18 cellular contexts compared by ENCODE assay signal in the genomic region with DNA sequence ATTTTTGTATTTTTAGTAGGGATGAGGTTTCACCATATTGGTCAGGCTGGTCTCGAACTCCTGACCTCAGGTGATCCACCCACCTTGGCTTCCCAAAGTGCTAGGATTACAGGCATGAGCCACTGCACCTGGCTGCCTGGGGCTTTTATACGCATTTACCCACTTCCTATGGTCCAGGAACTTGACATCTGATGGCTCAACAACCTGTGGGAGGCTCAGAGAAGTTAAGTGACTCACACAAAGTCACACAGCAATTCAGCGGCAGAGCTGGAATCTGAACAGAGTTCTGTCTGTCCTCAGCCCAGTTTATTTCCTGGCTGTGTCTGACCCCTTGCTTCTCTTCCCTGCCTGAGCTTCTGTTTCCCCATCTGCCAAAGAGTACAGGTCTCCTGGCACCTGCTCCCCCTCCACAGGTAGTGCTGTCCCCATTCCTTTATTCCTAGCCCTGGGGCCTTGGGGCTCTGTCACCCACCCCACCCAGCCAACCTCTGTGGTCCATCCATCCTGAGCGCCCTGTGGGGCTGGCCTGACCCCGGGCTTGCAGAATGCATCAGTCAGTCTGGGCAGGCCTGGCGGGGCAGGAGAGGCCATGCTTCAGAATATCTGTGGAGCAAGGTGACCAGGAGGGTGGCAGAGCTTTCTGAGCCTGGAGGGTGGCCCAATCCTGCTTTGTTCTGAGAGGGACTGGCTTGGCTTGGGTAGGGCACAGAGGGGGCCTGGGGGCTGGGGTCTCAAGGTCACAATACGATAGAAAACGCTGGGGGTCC. TPM values are rescaled to one million over a fixed set of nuclear protein-coding genes. Genes with fewer than 3 reads are reported as not detected.
DNase-seq lines count a peak whose midpoint lies in the region; FAIRE-seq and TF ChIP-seq lines count a peak whose summit lies in the region.
"Had no signal": no experiment of that assay in that cellular context is flagged by ENCODE, and none has a peak within 500 bp of the region (broad histone marks: within the 10 kb centered on the region; RNA-seq: fewer than 3 reads in every experiment).

No MANE protein-coding gene starts in this region.

- H3K27ac ChIP-seq in HEK293 (ENCODE audit: extremely low read depth, low read depth, low read length) = no peak overlapping the region
- H3K27ac ChIP-seq in kidney (ENCODE audit: low read depth in 2 of 2, low read length in 2 of 2) = no peak overlapping the region
- H3K27ac ChIP-seq in adrenal gland = no peak overlapping the region
- H3K27ac ChIP-seq: BLaER1 treated with 17β-estradiol and CSF1 and Interleukin-3, amounts not matched to agents 10 nM and 100 nM had no signal

- H3K36me3 Mint-ChIP-seq in activated CD4-positive, alpha-beta T cell treated with anti-CD3 and anti-CD28 coated beads, Interleukin-2, amount 10 ng/mL, durations not matched to agents 24 days and 14 days (ENCODE audit: low read depth) = no peaks in the 10 kb centered on the region
- H3K36me3 Mint-ChIP-seq in activated naive CD4-positive, alpha-beta T cell treated with anti-CD3 and anti-CD28 coated beads, Interleukin-2, amount 50 U/mL, for 24 hours = no peaks in the 10 kb centered on the region
- H3K36me3 Mint-ChIP-seq: CD8-positive, alpha-beta T cell had no signal

- no peak for TF ChIP-seq CTCF in HEK293 (tag by site-specific recombination; IDR thresholded peaks at IDR 0.05)
- TF ChIP-seq CTCF in kidney (IDR thresholded peaks at IDR 0.05; ENCODE audit: borderline replicate concordance, extremely low read depth, insufficient read depth) = no peak
- no peak for TF ChIP-seq CTCF in adrenal gland (IDR thresholded peaks at IDR 0.05)

- H3K4me3 ChIP-seq in HEK293 (ENCODE audit: low read depth, low read length) (no peak overlapping the region), kidney (ENCODE audit: low read length in 2 of 2) (no peak overlapping the region), adrenal gland (no peak overlapping the region)
- H3K4me3 ChIP-seq: BLaER1 treated with 17β-estradiol and CSF1 and Interleukin-3, amounts not matched to agents 10 nM and 100 nM; GM12878 had no signal

- H3K4me1 Mint-ChIP-seq in activated CD4-positive, alpha-beta T cell treated with anti-CD3 and anti-CD28 coated beads, Interleukin-2, amount 10 ng/mL, durations not matched to agents 24 days and 14 days = peaks cover 10% of the 10 kb centered on the region
- H3K4me1 Mint-ChIP-seq in activated naive CD4-positive, alpha-beta T cell treated with anti-CD3 and anti-CD28 coated beads, Interleukin-2, amount 50 U/mL, for 24 hours = peaks cover 19% of the 10 kb centered on the region

- no peaks in the 10 kb centered on the region for H3K9me3 Mint-ChIP-seq in activated CD4-positive, alpha-beta T cell treated with anti-CD3 and anti-CD28 coated beads, Interleukin-2, amount 10 ng/mL, durations not matched to agents 24 days and 14 days
- no peaks in the 10 kb centered on the region for H3K9me3 Mint-ChIP-seq in activated naive CD4-positive, alpha-beta T cell treated with anti-CD3 and anti-CD28 coated beads, Interleukin-2, amount 50 U/mL, for 24 hours
- H3K9me3 Mint-ChIP-seq: CD8-positive, alpha-beta T cell; H9 had no signal

- FAIRE-seq in kidney (lab: Jason Lieb, UNC) = no peak
- FAIRE-seq: GM12878 had no signal

- intact Hi-C loops in activated CD4-positive, alpha-beta T cell treated with anti-CD3 and anti-CD28 coated beads, Interleukin-2, amount 10 ng/mL, durations not matched to agents 24 days and 14 days (cut with micrococcal nuclease) = loop anchor here (5.0 to 10.0 kb wide), 2 partner anchors 321 to 404 kb away; no protein-coding TSS in a partner anchor
- intact Hi-C loops in kidney (cut with DNase I) = no loop called here
- intact Hi-C loops in adrenal gland (cut with DNase I) = loop anchor here in 1 of 2 donors (5.0 kb wide), 1 partner anchor 401 kb away; no protein-coding TSS in a partner anchor

- no peak overlapping the region for H3K27ac Mint-ChIP-seq in activated CD4-positive, alpha-beta T cell treated with anti-CD3 and anti-CD28 coated beads, Interleukin-2, amount 10 ng/mL, durations not matched to agents 24 days and 14 days
- peak overlapping the region; percentile 25 for H3K27ac Mint-ChIP-seq in activated naive CD4-positive, alpha-beta T cell treated with anti-CD3 and anti-CD28 coated beads, Interleukin-2, amount 50 U/mL, for 24 hours
- H3K27ac Mint-ChIP-seq: B cell; CD8-positive, alpha-beta T cell; H9 had no signal

- peak; percentile 21 for DNase-seq in activated CD4-positive, alpha-beta T cell treated with anti-CD3 and anti-CD28 coated beads for 48 hours
- no peak for DNase-seq in activated CD4-positive, alpha-beta T cell treated with anti-CD3 and anti-CD28 coated beads, Interleukin-2, amount 10 ng/mL, durations not matched to agents 24 days and 14 days
- DNase-seq in activated naive CD4-positive, alpha-beta T cell treated with anti-CD3 and anti-CD28 coated beads, Interleukin-2, amount 50 U/mL, for 16 hours = no peak
- DNase-seq in kidney (peak; percentile 48), adrenal gland (no peak), DMS79 (lab: John Stamatoyannopoulos, UW) (no peak)
- DNase-seq: 8988T; Calu3; CD8-positive, alpha-beta T cell; DND-41; EL; GOT3; H9 had no signal

- H3K9ac ChIP-seq in kidney (ENCODE audit: low read length in 2 of 2) = no peak overlapping the region
- H3K9ac ChIP-seq: BLaER1 treated with 17β-estradiol and CSF1 and Interleukin-3, amounts not matched to agents 10 nM and 100 nM had no signal

- H3K9me3 ChIP-seq in HEK293 (ENCODE audit: control insufficient read depth, insufficient read depth, low read depth, low read length) (no peaks in the 10 kb centered on the region), kidney (ENCODE audit: control insufficient read depth in 1 of 2, low read length in 2 of 2) (no peaks in the 10 kb centered on the region), adrenal gland (replicated peaks in 1 of 3) (no peaks in the 10 kb centered on the region)
- H3K9me3 ChIP-seq: BLaER1 treated with 17β-estradiol and CSF1 and Interleukin-3, amounts not matched to agents 10 nM and 100 nM had no signal

- H3K4me3 Mint-ChIP-seq in activated CD4-positive, alpha-beta T cell treated with anti-CD3 and anti-CD28 coated beads, Interleukin-2, amount 10 ng/mL, durations not matched to agents 24 days and 14 days = no peak overlapping the region
- no peak overlapping the region for H3K4me3 Mint-ChIP-seq in activated naive CD4-positive, alpha-beta T cell treated with anti-CD3 and anti-CD28 coated beads, Interleukin-2, amount 50 U/mL, for 24 hours
- H3K4me3 Mint-ChIP-seq: B cell; CD8-positive, alpha-beta T cell; H9 had no signal

- TF ChIP-seq POLR2A in adrenal gland (IDR thresholded peaks at IDR 0.05) = no peak

- no peaks in the 10 kb centered on the region for H3K27me3 ChIP-seq in adrenal gland

- H3K4me1 ChIP-seq in HEK293 (ENCODE audit: control insufficient read depth, insufficient read depth, low read length) (no peaks in the 10 kb centered on the region), kidney (ENCODE audit: control insufficient read depth in 1 of 2, insufficient read depth in 1 of 2, low read depth in 1 of 2, low read length in 2 of 2) (no peaks in the 10 kb centered on the region), adrenal gland (replicated peaks in 1 of 2) (no peaks in the 10 kb centered on the region)

- CTCF ChIA-PET in HEK293 (lab: Yijun Ruan, JAX) = interaction anchor here (0.6 to 2.6 kb wide), 8 partner anchors 14 to 418 kb away, joined by 3 to 16 read pairs (median 4); no protein-coding TSS in a partner anchor

- POLR2A ChIA-PET in HEK293 (lab: Yijun Ruan, JAX) = no interaction called here

- H3K36me3 ChIP-seq in HEK293 (ENCODE audit: control insufficient read depth in 2 of 2, insufficient read depth in 1 of 2, low read length in 2 of 2) (no peaks in the 10 kb centered on the region), kidney (ENCODE audit: control insufficient read depth in 1 of 2, insufficient read depth in 2 of 2, low read length in 2 of 2) (no peaks in the 10 kb centered on the region), adrenal gland (replicated peaks in 1 of 2) (no peaks in the 10 kb centered on the region)
- H3K36me3 ChIP-seq: BLaER1 treated with 17β-estradiol and CSF1 and Interleukin-3, amounts not matched to agents 10 nM and 100 nM had no signal

- WGBS in adrenal gland, 4 donors = 79 to 87% (median 81%) methylated on average over 6 to 8 of the region's 8 CpGs

- peaks cover 9% of the 10 kb centered on the region for H3K27me3 Mint-ChIP-seq in activated CD4-positive, alpha-beta T cell treated with anti-CD3 and anti-CD28 coated beads, Interleukin-2, amount 10 ng/mL, durations not matched to agents 24 days and 14 days
- no peaks in the 10 kb centered on the region for H3K27me3 Mint-ChIP-seq in activated naive CD4-positive, alpha-beta T cell treated with anti-CD3 and anti-CD28 coated beads, Interleukin-2, amount 50 U/mL, for 24 hours

TF ChIP-seq in HEK293, 187 proteins besides CTCF, POLR2A, EP300 and RAD21:
- no peak for TF ChIP-seq ZNF24 (tag by site-specific recombination; IDR thresholded peaks at IDR 0.05)
- TF ChIP-seq ZNF248 (tag by site-specific recombination; IDR thresholded peaks at IDR 0.05) = no peak
- peak; percentile 28; the same call in 1 of the 2 replicates for TF ChIP-seq SCRT2 (tag by site-specific recombination; IDR thresholded peaks at IDR 0.05)
- TF ChIP-seq ZNF404 (tag by site-specific recombination; IDR thresholded peaks at IDR 0.05) = no peak
- TF ChIP-seq EGR2 (tag by site-specific recombination; IDR thresholded peaks at IDR 0.05; ENCODE audit: low read depth) = 0 out of 2 replicates have a peak, but pooled peaks have one; percentile 9
- peak; percentile 91; the same call in 1 of the 2 replicates for TF ChIP-seq ZNF768 (tag by site-specific recombination; IDR thresholded peaks at IDR 0.05)
- TF ChIP-seq SP3 (tag by site-specific recombination; IDR thresholded peaks at IDR 0.05) = no peak
- TF ChIP-seq SCRT1 (tag by site-specific recombination; IDR thresholded peaks at IDR 0.05; ENCODE audit: borderline replicate concordance) = 0 out of 2 replicates have a peak, but pooled peaks have one; percentile 29

RNA-seq across cellular contexts. Expression of gene CACNA1I, which starts 50.6 kb away (rescaled TPM):
- 0.05 and 0.07 TPM in 2 replicates for total RNA-seq in activated CD4-positive, alpha-beta T cell treated with anti-CD3 and anti-CD28 coated beads, Interleukin-2, amount 10 ng/mL, durations not matched to agents 24 days and 14 days
- total RNA-seq in kidney (0.63 TPM), adrenal gland (10 to 100 TPM in 2 of 8 donors, 1 to 10 TPM in 6; 1.1 to 11.8 (median 3.2) TPM)
- polyA plus RNA-seq in kidney (ENCODE audit: insufficient read depth, low read depth, low replicate concordance) (not detected), adrenal gland (10 to 100 TPM in 1 of 3 donors, 1 to 10 TPM in 1, under 1 TPM in 1; 0.46 to 20.1 (median 7.4) TPM)

Comparison
In these comparisons a context has a peak if more than half of its experiments do, and no peak if none do; other contexts are left out.
1. DNase-seq: peak in activated CD4-positive, alpha-beta T cell treated with anti-CD3 and anti-CD28 coated beads for 48 hours (single experiment) and kidney (single experiment); none in activated CD4-positive, alpha-beta T cell treated with anti-CD3 and anti-CD28 coated beads, Interleukin-2, amount 10 ng/mL, durations not matched to agents 24 days and 14 days (single experiment), activated naive CD4-positive, alpha-beta T cell treated with anti-CD3 and anti-CD28 coated beads, Interleukin-2, amount 50 U/mL, for 16 hours (single experiment), adrenal gland (0 of 7) and DMS79 (single experiment).